7 cellular contexts compared by ENCODE assay signal in genomic region chr6:163354779-163355431, GRCh38. TPM values are rescaled to one million over a fixed set of nuclear protein-coding genes. Genes with fewer than 3 reads are reported as not detected.
DNase-seq lines count a peak whose midpoint lies in the region; ATAC-seq, FAIRE-seq and TF ChIP-seq lines count a peak whose summit lies in the region.

No MANE protein-coding gene starts in this region.

- peak; percentile 75 for ATAC-seq in GM21619 (IDR thresholded peaks at IDR 0.05; ENCODE audit: unreplicated experiment)

- H3K36me3 ChIP-seq in sigmoid colon (no peaks in the 10 kb centered on the region), kidney (ENCODE audit: control insufficient read depth in 1 of 2, insufficient read depth in 2 of 2, low read length in 2 of 2) (no peaks in the 10 kb centered on the region)

- no peak for TF ChIP-seq CTCF in foreskin fibroblast (IDR thresholded peaks at IDR 0.05; ENCODE audit: low read depth, low read length)
- TF ChIP-seq CTCF in sigmoid colon (IDR thresholded peaks at IDR 0.05) = no peak
- no peak for TF ChIP-seq CTCF in kidney (IDR thresholded peaks at IDR 0.05; ENCODE audit: borderline replicate concordance, extremely low read depth, insufficient read depth)

- H3K27ac ChIP-seq in sigmoid colon = peak overlapping the region; percentile 42 to 66 (median 62)
- H3K27ac ChIP-seq in kidney (ENCODE audit: low read depth in 2 of 2, low read length in 2 of 2) = peak overlapping the region in 1 of 2 donors; percentile 19

- no peaks in the 10 kb centered on the region for H3K27me3 ChIP-seq in sigmoid colon

- 55 to 68% methylated on average over 11 of the region's 11 CpGs for WGBS in sigmoid colon, 2 donors

- TF ChIP-seq POLR2A in sigmoid colon (IDR thresholded peaks at IDR 0.05) = no peak

- H3K4me3 ChIP-seq in foreskin fibroblast (ENCODE audit: low read depth in 1 of 2, low read length in 2 of 2) = no peak overlapping the region
- peak overlapping the region in 1 of 4 donors; percentile 5 for H3K4me3 ChIP-seq in sigmoid colon
- H3K4me3 ChIP-seq in kidney (ENCODE audit: low read length in 2 of 2) = no peak overlapping the region

- no peaks in the 10 kb centered on the region for H3K9me3 ChIP-seq in sigmoid colon
- H3K9me3 ChIP-seq in kidney (ENCODE audit: control insufficient read depth in 1 of 2, low read length in 2 of 2) = no peaks in the 10 kb centered on the region

- H3K4me1 ChIP-seq in sigmoid colon (peaks cover 0 to 12% (median 6%) of the 10 kb centered on the region in 4 donors), kidney (ENCODE audit: control insufficient read depth in 1 of 2, insufficient read depth in 1 of 2, low read depth in 1 of 2, low read length in 2 of 2) (peaks cover 8 to 12% of the 10 kb centered on the region in 2 donors)

- DNase-seq in NCI-H226 (peak; percentile 19), foreskin fibroblast (peak; percentile 17 to 64), sigmoid colon (no peak), kidney (no peak), COR-L47 (lab: John Stamatoyannopoulos, UW) (no peak)
- DNase-seq in activated T-cell treated with anti-CD3 and anti-CD28 coated beads, Interleukin-2, amount 50 U/mL, for 1 hour = no peak

- intact Hi-C loops in sigmoid colon (cut with DNase I) = loop anchor here (5.0 kb wide), 1 partner anchor 52 kb away; no protein-coding TSS in a partner anchor
- intact Hi-C loops in kidney (cut with DNase I) = no loop called here

- TF ChIP-seq EP300 in sigmoid colon (IDR thresholded peaks at IDR 0.05) = no peak

- no peak for FAIRE-seq in kidney (lab: Jason Lieb, UNC)

- no peak overlapping the region for H3K9ac ChIP-seq in kidney (ENCODE audit: low read length in 2 of 2)

RNA-seq across cellular contexts. Expression of gene QKI, which starts 59.6 kb away (rescaled TPM):
- total RNA-seq in sigmoid colon (100 to 1,000 TPM; 139 to 146 (median 142) TPM), kidney (121 TPM)
- polyA plus RNA-seq in sigmoid colon (10 to 100 TPM in 2 of 3 donors, 1 to 10 TPM in 1; 9.2 to 19.2 (median 14.4) TPM), kidney (ENCODE audit: insufficient read depth, low read depth, low replicate concordance) (17.6 TPM)

Comparison
In these comparisons a context has a peak if more than half of its experiments do, and no peak if none do; other contexts are left out.
1. DNase-seq: peak in NCI-H226 (single experiment) and foreskin fibroblast (2 of 2); none in sigmoid colon (single experiment), kidney (single experiment), COR-L47 (single experiment) and activated T-cell treated with anti-CD3 and anti-CD28 coated beads, Interleukin-2, amount 50 U/mL, for 1 hour (single experiment).